Comparison of ENCODE assay signal across 15 cellular contexts in the genomic region with DNA sequence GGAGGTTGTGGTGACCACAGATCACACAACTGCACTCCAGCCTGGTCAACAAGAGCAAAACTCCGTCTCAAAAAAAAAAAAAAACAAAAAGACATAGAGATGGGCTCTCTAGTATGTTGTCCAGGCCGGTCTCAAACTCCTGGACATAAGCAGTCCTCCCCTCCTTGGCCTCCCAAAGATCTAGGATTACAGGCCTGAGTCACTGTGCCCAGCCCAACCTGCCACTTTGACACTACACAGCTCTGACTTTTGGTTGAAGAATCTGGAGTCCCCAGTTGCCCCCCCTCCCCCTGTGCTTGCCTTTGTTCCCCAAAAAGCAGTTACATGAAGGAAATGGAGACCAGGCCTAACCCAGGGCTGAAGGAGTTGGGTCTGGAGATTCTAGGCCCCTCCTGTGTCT. TPM values are rescaled to one million over a fixed set of nuclear protein-coding genes. Genes with fewer than 3 reads are reported as not detected.
DNase-seq lines count a peak whose midpoint lies in the region; ATAC-seq and TF ChIP-seq lines count a peak whose summit lies in the region.
"Had no signal": no experiment of that assay in that cellular context is flagged by ENCODE, and none has a peak within 500 bp of the region (broad histone marks: within the 10 kb centered on the region; RNA-seq: fewer than 3 reads in every experiment).

No MANE protein-coding gene starts in this region.

- H3K9me3 Mint-ChIP-seq in neural crest cell: no peaks in the 10 kb centered on the region
- H3K9me3 Mint-ChIP-seq: activated B cell treated with CpG ODN at 0.5 μM for 24 hours had no signal

- H3K27me3 Mint-ChIP-seq in neural crest cell (ENCODE audit: low read depth): no peaks in the 10 kb centered on the region
- H3K27me3 Mint-ChIP-seq: activated B cell treated with CpG ODN at 0.5 μM for 24 hours had no signal

- peaks cover 53% of the 10 kb centered on the region for H3K4me1 Mint-ChIP-seq in neural crest cell

- no peak overlapping the region for H3K27ac Mint-ChIP-seq in neural crest cell (ENCODE audit: unreplicated experiment)
- H3K27ac Mint-ChIP-seq: activated B cell treated with CpG ODN at 0.5 μM for 24 hours had no signal

- no peak for TF ChIP-seq CTCF in AG10803 (conservative IDR thresholded peaks at IDR 0.05; ENCODE audit: low read length)
- no peak for TF ChIP-seq CTCF in neural crest cell (conservative IDR thresholded peaks at IDR 0.05)

- H3K4me3 Mint-ChIP-seq in neural crest cell: peak overlapping the region; percentile 27
- H3K4me3 Mint-ChIP-seq: activated B cell treated with CpG ODN at 0.5 μM for 24 hours had no signal

- ATAC-seq in GM21529 (IDR thresholded peaks at IDR 0.05; ENCODE audit: unreplicated experiment): no peak
- no peak for ATAC-seq in GM19035 (IDR thresholded peaks at IDR 0.05; ENCODE audit: unreplicated experiment)
- ATAC-seq in GM18861 (IDR thresholded peaks at IDR 0.05; ENCODE audit: unreplicated experiment): no peak
- ATAC-seq: body of pancreas had no signal

- DNase-seq in AG10803 (ENCODE audit: low read depth) (peak; percentile 67), MV-4-11 (lab: John Stamatoyannopoulos, UW) (peak; percentile 46), dedifferentiated amniotic fluid mesenchymal stem cell (ENCODE audit: extremely low spot score) (peak; percentile 91), neural crest cell (ENCODE audit: low read depth, low spot score) (no peak)
- DNase-seq in central memory CD4-positive, alpha-beta T cell: no peak
- DNase-seq: activated B cell treated with CpG ODN at 0.5 μM for 24 hours, kidney glomerular epithelial cell, NCI-H1092, NCI-H510A treated with DMSO at 0.1 percent for 48 hours, small intestine, tibial artery had no signal

- H3K4me3 ChIP-seq in AG10803 (ENCODE audit: low read length): no peak overlapping the region
- H3K4me3 ChIP-seq: body of pancreas, tibial artery had no signal

- H3K36me3 Mint-ChIP-seq in neural crest cell (ENCODE audit: low read depth): peaks cover under 1% of the 10 kb centered on the region

RNA-seq across cellular contexts. Expression of a gene that starts 12.9 kb away (rescaled TPM):
- total RNA-seq in neural crest cell: 99.6 and 106 TPM in 2 replicates

RNA-seq across cellular contexts. Expression of a gene that starts 36.1 kb away (rescaled TPM):
- total RNA-seq in neural crest cell: not detected in 2 replicates

RNA-seq across cellular contexts. Expression of a gene that starts 44.2 kb away (rescaled TPM):
- 19.8 and 22.0 TPM in 2 replicates for total RNA-seq in neural crest cell

RNA-seq across cellular contexts. Expression of a gene that starts 44.3 kb away (rescaled TPM):
- total RNA-seq in neural crest cell: 28.0 and 30.1 TPM in 2 replicates

RNA-seq across cellular contexts. Expression of a gene that starts 48.3 kb away (rescaled TPM):
- 27.9 and 30.9 TPM in 2 replicates for total RNA-seq in neural crest cell

Comparison
In these comparisons a context has a peak if more than half of its experiments do, and no peak if none do; other contexts are left out.
1. DNase-seq: peak in AG10803 (single experiment), MV-4-11 (single experiment) and dedifferentiated amniotic fluid mesenchymal stem cell (single experiment); none in neural crest cell (single experiment) and central memory CD4-positive, alpha-beta T cell (single experiment).